8 cellular contexts compared by ENCODE assay signal in genomic region chr12:12350868-12351463, GRCh38. TPM values are rescaled to one million over a fixed set of nuclear protein-coding genes. Genes with fewer than 3 reads are reported as not detected.
A peak's percentile ranks its signal among the peaks of the same experiment; 100 is the strongest.
DNase-seq lines count a peak whose midpoint lies in the region; ATAC-seq and TF ChIP-seq lines count a peak whose summit lies in the region.

No MANE protein-coding gene starts in this region.

- WGBS in SK-N-SH (ENCODE audit: low lambda C conversion rate): 97% methylated on average over 3 of the region's 3 CpGs
- WGBS in spleen, 5 donors: 68 to 97% (median 89%) methylated on average over 3 of the region's 3 CpGs

- no peak overlapping the region for H3K9ac ChIP-seq in SK-N-SH

- TF ChIP-seq EP300 in SK-N-SH (IDR thresholded peaks at IDR 0.05; ENCODE audit: borderline replicate concordance in 1 of 2, low read depth in 1 of 2, low read length in 1 of 2): no peak

- H3K4me1 ChIP-seq in SK-N-SH (ENCODE audit: control insufficient read depth in 1 of 2, insufficient read depth in 2 of 2, low read depth in 1 of 2, low read length in 1 of 2) (peaks cover 0 to 7% of the 10 kb centered on the region in 2 experiments; a peak in 2 of 4 replicates), spleen (peaks cover 0 to 52% (median 20%) of the 10 kb centered on the region in 6 donors)

- no peak for TF ChIP-seq POLR2A in spleen (IDR thresholded peaks at IDR 0.05)

- no peaks in the 10 kb centered on the region for H3K27me3 ChIP-seq in SK-N-SH (ENCODE audit: insufficient read depth)
- H3K27me3 ChIP-seq in spleen (replicated peaks in 1 of 7): no peaks in the 10 kb centered on the region

- no peaks in the 10 kb centered on the region for H3K36me3 ChIP-seq in SK-N-SH (replicated peaks in 1 of 2; ENCODE audit: control insufficient read depth in 1 of 2, insufficient read depth in 2 of 2, low read length in 1 of 2)
- no peaks in the 10 kb centered on the region for H3K36me3 ChIP-seq in spleen

- H4K20me1 ChIP-seq in SK-N-SH (ENCODE audit: insufficient read depth): no peaks in the 10 kb centered on the region

- H3K4me3 Mint-ChIP-seq in glutamatergic neuron (ENCODE audit: unreplicated experiment): peak overlapping the region; percentile 75

- no peak for TF ChIP-seq RAD21 in SK-N-SH (IDR thresholded peaks at IDR 0.05; ENCODE audit: low read length)

- POLR2A ChIA-PET in SK-N-SH (lab: Yijun Ruan, JAX): no interaction called here

- intact Hi-C loops in spleen (cut with DNase I; ENCODE audit: low total_unique reads): no loop called here

- peak overlapping the region in 1 of 2 experiments; percentile 86; a peak in 1 of 4 replicates for H3K27ac ChIP-seq in SK-N-SH (ENCODE audit: low read depth in 2 of 2, low read length in 1 of 2)
- peak overlapping the region; percentile 97 for H3K27ac ChIP-seq in VCaP
- H3K27ac ChIP-seq in spleen: peak overlapping the region in 6 of 8 donors; percentile 5 to 94 (median 88)

- H3K36me3 Mint-ChIP-seq in glutamatergic neuron (ENCODE audit: unreplicated experiment): no peaks in the 10 kb centered on the region

- CTCF ChIA-PET in SK-N-SH (lab: Yijun Ruan, JAX): interaction anchor here (1.0 to 2.1 kb wide), 8 partner anchors 13 to 386 kb away, joined by 3 to 18 read pairs (median 4); no protein-coding TSS in a partner anchor

- ATAC-seq in SK-N-SH treated with all-trans-retinoic acid at 6 μM for 48 hours: no peak
- no peak for ATAC-seq in HG02973 (IDR thresholded peaks at IDR 0.05; ENCODE audit: unreplicated experiment)

- H3K4me1 Mint-ChIP-seq in glutamatergic neuron (ENCODE audit: low read depth, unreplicated experiment): no peaks in the 10 kb centered on the region

- no peaks in the 10 kb centered on the region for H3K79me2 ChIP-seq in SK-N-SH (ENCODE audit: insufficient read depth)

- H3K9me2 ChIP-seq in SK-N-SH: no peaks in the 10 kb centered on the region

- H3K27ac Mint-ChIP-seq in glutamatergic neuron (ENCODE audit: unreplicated experiment): no peak overlapping the region

- TF ChIP-seq CTCF in SK-N-SH (IDR thresholded peaks at IDR 0.05) (no peak), VCaP (conservative IDR thresholded peaks at IDR 0.05) (no peak), glutamatergic neuron (IDR thresholded peaks at IDR 0.05; ENCODE audit: partially characterized antibody, unreplicated experiment) (no peak), spleen (IDR thresholded peaks at IDR 0.05 in 8 of 11, conservative IDR thresholded peaks at IDR 0.05 in 3 of 11) (no peak)

- H3K9me3 Mint-ChIP-seq in glutamatergic neuron (ENCODE audit: unreplicated experiment): peaks cover 2% of the 10 kb centered on the region

- peak overlapping the region in 1 of 2 experiments; percentile 78; a peak in 2 of 4 replicates for H3K4me3 ChIP-seq in SK-N-SH (ENCODE audit: low read depth in 2 of 2, low read length in 1 of 2)
- peak overlapping the region in 5 of 8 donors; percentile 58 to 78 (median 61) for H3K4me3 ChIP-seq in spleen

- no peak for DNase-seq in SK-N-SH
- DNase-seq in glutamatergic neuron: no peak
- no peak for DNase-seq in spleen
- no peak for DNase-seq in cerebellar cortex (ENCODE audit: low spot score)
- DNase-seq in NCI-H1417 treated with DMSO at 0.1 percent for 48 hours (lab: John Stamatoyannopoulos, UW): no peak

- no peak overlapping the region; the same call in 1 of the 2 replicates for H3K4me2 ChIP-seq in SK-N-SH

- peaks cover 4% of the 10 kb centered on the region for H3K27me3 Mint-ChIP-seq in glutamatergic neuron (ENCODE audit: unreplicated experiment)

- H3K9me3 ChIP-seq in SK-N-SH: no peaks in the 10 kb centered on the region
- no peaks in the 10 kb centered on the region for H3K9me3 ChIP-seq in spleen

- peak overlapping the region; percentile 96; the same call in 1 of the 2 replicates for H2AFZ ChIP-seq in SK-N-SH (ENCODE audit: low read depth)

- peaks cover 17% of the 10 kb centered on the region for H3F3A ChIP-seq in SK-N-SH (replicated peaks; ENCODE audit: insufficient read depth)

TF ChIP-seq in SK-N-SH, 30 proteins besides CTCF, POLR2A, EP300 and RAD21:
- TF ChIP-seq EZH2phosphoT487 (IDR thresholded peaks at IDR 0.05; ENCODE audit: borderline replicate concordance, low read depth) (no peak), YY1 (IDR thresholded peaks at IDR 0.05; ENCODE audit: low read depth) (no peak), FOXM1 (IDR thresholded peaks at IDR 0.05; ENCODE audit: low read depth) (no peak)

TF ChIP-seq in SK-N-SH treated with all-trans-retinoic acid at 6 μM for 48 hours, 23 proteins besides CTCF, POLR2A, EP300 and RAD21:
- no peak for TF ChIP-seq TOX (CRISPR knock-in tag; IDR thresholded peaks at IDR 0.05; ENCODE audit: borderline replicate concordance)
- no peak for TF ChIP-seq TCF4 (CRISPR knock-in tag; IDR thresholded peaks at IDR 0.05; ENCODE audit: borderline replicate concordance)
- no peak for TF ChIP-seq ZNF70 (CRISPR knock-in tag; IDR thresholded peaks at IDR 0.05)
- no peak for TF ChIP-seq TSHZ2 (CRISPR knock-in tag; IDR thresholded peaks at IDR 0.05)
TF ChIP-seq in SK-N-SH treated with all-trans-retinoic acid at 6 μM for 48 hours: peak in this region for 0.

RNA-seq across cellular contexts. Expression of gene MANSC1, which starts 0.9 kb away (rescaled TPM):
- polyA plus RNA-seq in SK-N-SH (2012; rRNA removed) (2.9 and 3.7 TPM in 2 replicates), spleen (1 to 10 TPM; 1.8 to 5.9 (median 2.6) TPM)
- 4.7 and 5.1 TPM in 2 replicates for polyA plus RNA-seq in SK-N-SH (2012; cell fraction: cytosol; rRNA removed)
- polyA plus RNA-seq in SK-N-SH (2012; cell fraction: nucleus; rRNA removed): 1.2 and 1.7 TPM in 2 replicates
- total RNA-seq in glutamatergic neuron (ENCODE audit: unreplicated experiment) (2.0 TPM), spleen (10 to 100 TPM in 6 of 7 donors, 1 to 10 TPM in 1; 9.6 to 25.7 (median 17.9) TPM)

RNA-seq across cellular contexts. Expression of gene BORCS5, which starts 5.9 kb away (rescaled TPM):
- polyA plus RNA-seq in SK-N-SH (2012; rRNA removed) (13.6 and 16.3 TPM in 2 replicates), spleen (1 to 10 TPM; 3.3 to 5.4 (median 3.6) TPM)
- 10.4 and 11.8 TPM in 2 replicates for polyA plus RNA-seq in SK-N-SH (2012; cell fraction: cytosol; rRNA removed)
- polyA plus RNA-seq in SK-N-SH (2012; cell fraction: nucleus; rRNA removed): 10.6 and 13.9 TPM in 2 replicates
- total RNA-seq in glutamatergic neuron (ENCODE audit: unreplicated experiment) (30.2 TPM), spleen (10 to 100 TPM; 14.0 to 25.9 (median 18.6) TPM)
